30 cellular contexts compared by ENCODE assay signal in the genomic region with DNA sequence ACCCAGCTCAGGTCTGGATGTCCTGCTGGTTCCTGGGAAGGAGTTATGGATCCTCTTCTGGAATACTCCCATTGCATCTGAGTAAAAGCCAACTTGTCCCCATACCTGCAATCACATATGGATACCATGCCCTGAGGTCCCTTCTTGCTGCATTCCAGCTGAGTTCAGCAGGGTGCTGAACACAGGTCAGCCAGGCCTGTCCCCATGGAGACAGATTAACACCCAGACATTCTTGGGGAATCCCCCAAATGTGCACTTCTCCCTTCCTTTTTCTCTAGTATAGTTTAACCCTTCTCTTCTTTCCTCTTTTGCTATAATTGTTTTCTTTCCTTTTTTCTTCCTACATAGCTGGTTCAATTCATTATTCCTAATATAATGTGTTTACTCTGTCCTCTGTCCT.
DNase-seq lines count a peak whose midpoint lies in the region; ATAC-seq, FAIRE-seq and TF ChIP-seq lines count a peak whose summit lies in the region.
"Had no signal": no experiment of that assay in that cellular context is flagged by ENCODE, and none has a peak within 500 bp of the region (broad histone marks: within the 10 kb centered on the region; RNA-seq: fewer than 3 reads in every experiment).

No MANE protein-coding gene starts in this region.

- no peaks in the 10 kb centered on the region for H4K20me1 ChIP-seq in astrocyte (ENCODE audit: insufficient read depth, low read length)

- no peaks in the 10 kb centered on the region for H3K27me3 ChIP-seq in astrocyte (ENCODE audit: insufficient read depth, low read length)
- no peaks in the 10 kb centered on the region for H3K27me3 ChIP-seq in H7 (ENCODE audit: control insufficient read depth, insufficient read depth, low read length)
- H3K27me3 ChIP-seq: colonic mucosa, heart right ventricle, neutrophil had no signal

- peak overlapping the region; percentile 22 for H3K27ac Mint-ChIP-seq in astrocyte (ENCODE audit: unreplicated experiment)
- no peak overlapping the region for H3K27ac Mint-ChIP-seq in activated T-helper 1 cell treated with anti-CD3 and anti-CD28 coated beads, Interleukin-12 subunit alpha, Interleukin-12 subunit beta, Interleukin-2, Interleukin-4 antibody, amounts not matched to agents 30 ng/mL and 10 ng/mL and 1 ng/mL, durations not matched to agents 14 hours and 24 hours and 36 hours
- H3K27ac Mint-ChIP-seq: CD8-positive, alpha-beta T cell had no signal

- ATAC-seq in GM19025 (IDR thresholded peaks at IDR 0.05; ENCODE audit: low read depth, unreplicated experiment) (peak; percentile 51), HG02885 (IDR thresholded peaks at IDR 0.05; ENCODE audit: poor library complexity, unreplicated experiment) (peak; percentile 74)
- ATAC-seq: activated T-cell treated with anti-CD3 and anti-CD28 coated beads, Interleukin-2, amount 50 U/mL, for 4 hours; CD8-positive, alpha-beta T cell; heart right ventricle; HepG2; SK-N-SH treated with all-trans-retinoic acid at 6 μM for 48 hours had no signal

- H3K4me1 ChIP-seq in astrocyte (ENCODE audit: insufficient read depth, low read length), result no peaks in the 10 kb centered on the region
- H3K4me1 ChIP-seq: colonic mucosa, heart right ventricle, prostate gland had no signal

- no peak overlapping the region for H3K9ac ChIP-seq in astrocyte (ENCODE audit: low read length)

- TF ChIP-seq CTCF in GM12865 (IDR thresholded peaks at IDR 0.05; ENCODE audit: insufficient read depth, low read depth, low read length, missing control alignments) (no peak), astrocyte (IDR thresholded peaks at IDR 0.05; ENCODE audit: insufficient read depth, low read depth, low read length) (no peak)

- no peak for FAIRE-seq in astrocyte (lab: Jason Lieb, UNC)
- FAIRE-seq: bronchial epithelial cell, HepG2 had no signal

- no peaks in the 10 kb centered on the region for H3K36me3 Mint-ChIP-seq in astrocyte (ENCODE audit: low read depth, unreplicated experiment)
- H3K36me3 Mint-ChIP-seq in activated T-helper 1 cell treated with anti-CD3 and anti-CD28 coated beads, Interleukin-12 subunit alpha, Interleukin-12 subunit beta, Interleukin-2, Interleukin-4 antibody, amounts not matched to agents 30 ng/mL and 10 ng/mL and 1 ng/mL, durations not matched to agents 14 hours and 24 hours and 36 hours (ENCODE audit: low read depth), result no peaks in the 10 kb centered on the region
- H3K36me3 Mint-ChIP-seq: CD8-positive, alpha-beta T cell had no signal

- H3K4me3 Mint-ChIP-seq in astrocyte (ENCODE audit: unreplicated experiment), result no peak overlapping the region
- no peak overlapping the region for H3K4me3 Mint-ChIP-seq in activated T-helper 1 cell treated with anti-CD3 and anti-CD28 coated beads, Interleukin-12 subunit alpha, Interleukin-12 subunit beta, Interleukin-2, Interleukin-4 antibody, amounts not matched to agents 30 ng/mL and 10 ng/mL and 1 ng/mL, durations not matched to agents 14 hours and 24 hours and 36 hours
- H3K4me3 Mint-ChIP-seq: activated T-cell treated with anti-CD3 and anti-CD28 coated beads, Interleukin-2, amount 50 U/mL, for 4 hours; CD8-positive, alpha-beta T cell had no signal

- H3K27me3 Mint-ChIP-seq in astrocyte (ENCODE audit: low read depth, unreplicated experiment), result no peaks in the 10 kb centered on the region
- no peaks in the 10 kb centered on the region for H3K27me3 Mint-ChIP-seq in activated T-helper 1 cell treated with anti-CD3 and anti-CD28 coated beads, Interleukin-12 subunit alpha, Interleukin-12 subunit beta, Interleukin-2, Interleukin-4 antibody, amounts not matched to agents 30 ng/mL and 10 ng/mL and 1 ng/mL, durations not matched to agents 14 hours and 24 hours and 36 hours (ENCODE audit: insufficient read depth)

- intact Hi-C loops in activated T-helper 1 cell treated with anti-CD3 and anti-CD28 coated beads, Interleukin-12 subunit alpha, Interleukin-12 subunit beta, Interleukin-2, Interleukin-4 antibody, amounts not matched to agents 30 ng/mL and 10 ng/mL and 1 ng/mL, durations not matched to agents 14 hours and 24 hours and 36 hours (cut with micrococcal nuclease), result no loop called here

- H2AFZ ChIP-seq in astrocyte (ENCODE audit: low read depth, low read length), result no peak overlapping the region

- H3K9me3 ChIP-seq in astrocyte (ENCODE audit: insufficient read depth, low read depth, low read length), result no peaks in the 10 kb centered on the region
- H3K9me3 ChIP-seq: colonic mucosa, heart right ventricle, neutrophil, prostate gland had no signal

- no peaks in the 10 kb centered on the region for H3K36me3 ChIP-seq in astrocyte (ENCODE audit: insufficient read depth, low read length)
- H3K36me3 ChIP-seq in H7 (replicated peaks; ENCODE audit: control insufficient read depth, insufficient read depth, low read length), result no peaks in the 10 kb centered on the region
- H3K36me3 ChIP-seq: colonic mucosa, heart right ventricle, neutrophil, prostate gland had no signal

- peaks cover 2% of the 10 kb centered on the region for H3K9me3 Mint-ChIP-seq in astrocyte (ENCODE audit: unreplicated experiment)
- no peaks in the 10 kb centered on the region for H3K9me3 Mint-ChIP-seq in activated T-helper 1 cell treated with anti-CD3 and anti-CD28 coated beads, Interleukin-12 subunit alpha, Interleukin-12 subunit beta, Interleukin-2, Interleukin-4 antibody, amounts not matched to agents 30 ng/mL and 10 ng/mL and 1 ng/mL, durations not matched to agents 14 hours and 24 hours and 36 hours

- H3K4me2 ChIP-seq in astrocyte (ENCODE audit: low read length), result no peak overlapping the region

- peak; percentile 16 for DNase-seq in GM12865 (ENCODE audit: low read depth)
- no peak for DNase-seq in astrocyte (ENCODE audit: low read depth)
- DNase-seq in DMS153 (lab: John Stamatoyannopoulos, UW), result no peak
- no peak for DNase-seq in H7
- no peak for DNase-seq in activated T-helper 1 cell treated with anti-CD3 and anti-CD28 coated beads, Interleukin-12 subunit alpha, Interleukin-12 subunit beta, Interleukin-2, Interleukin-4 antibody, amounts not matched to agents 30 ng/mL and 10 ng/mL and 1 ng/mL, durations not matched to agents 14 hours and 24 hours and 36 hours (ENCODE audit: low spot score)
- no peak for DNase-seq in A172 (ENCODE audit: low spot score)
- DNase-seq: 8988T; activated CD4-positive, alpha-beta T cell treated with anti-CD3 and anti-CD28 coated beads for 4 hours; activated naive CD4-positive, alpha-beta T cell treated with Interleukin-2 at 50 U/mL for 16 hours; activated T-cell treated with anti-CD3 and anti-CD28 coated beads, Interleukin-2, amount 50 U/mL, for 4 hours; AML-193; CD8-positive, alpha-beta T cell; colonic mucosa; DMS53; effector memory CD4-positive, alpha-beta T cell; foreskin fibroblast; GF-D8; HCEC 1CT; heart right ventricle; NCI-H1048; NCI-H1930; NCI-H748 treated with DMSO at 0.1 percent for 48 hours; stimulated activated CD8-positive, alpha-beta memory T cell treated with anti-CD3 and anti-CD28 coated beads, Interleukin-4, amount 100 ng/mL, for 48 hours had no signal

- no peak overlapping the region for H3K27ac ChIP-seq in astrocyte (ENCODE audit: low read depth, low read length)
- H3K27ac ChIP-seq: colonic mucosa, heart right ventricle, neutrophil, prostate gland had no signal

- H3K4me1 Mint-ChIP-seq in astrocyte (ENCODE audit: low read depth, unreplicated experiment), result peaks cover 10% of the 10 kb centered on the region
- no peaks in the 10 kb centered on the region for H3K4me1 Mint-ChIP-seq in activated T-helper 1 cell treated with anti-CD3 and anti-CD28 coated beads, Interleukin-12 subunit alpha, Interleukin-12 subunit beta, Interleukin-2, Interleukin-4 antibody, amounts not matched to agents 30 ng/mL and 10 ng/mL and 1 ng/mL, durations not matched to agents 14 hours and 24 hours and 36 hours (ENCODE audit: low read depth)

- H3K4me3 ChIP-seq in GM12865 (ENCODE audit: low read depth, low read length) (no peak overlapping the region), astrocyte (ENCODE audit: insufficient read depth, low read depth, low read length) (no peak overlapping the region), H7 (ENCODE audit: insufficient read depth, low read depth, low read length) (no peak overlapping the region)
- H3K4me3 ChIP-seq: colonic mucosa, heart right ventricle, prostate gland had no signal

- no peaks in the 10 kb centered on the region for H3K79me2 ChIP-seq in astrocyte (ENCODE audit: insufficient read depth, low read length)
